Comparison of ENCODE assay signal across 1 cellular context in the genomic region with DNA sequence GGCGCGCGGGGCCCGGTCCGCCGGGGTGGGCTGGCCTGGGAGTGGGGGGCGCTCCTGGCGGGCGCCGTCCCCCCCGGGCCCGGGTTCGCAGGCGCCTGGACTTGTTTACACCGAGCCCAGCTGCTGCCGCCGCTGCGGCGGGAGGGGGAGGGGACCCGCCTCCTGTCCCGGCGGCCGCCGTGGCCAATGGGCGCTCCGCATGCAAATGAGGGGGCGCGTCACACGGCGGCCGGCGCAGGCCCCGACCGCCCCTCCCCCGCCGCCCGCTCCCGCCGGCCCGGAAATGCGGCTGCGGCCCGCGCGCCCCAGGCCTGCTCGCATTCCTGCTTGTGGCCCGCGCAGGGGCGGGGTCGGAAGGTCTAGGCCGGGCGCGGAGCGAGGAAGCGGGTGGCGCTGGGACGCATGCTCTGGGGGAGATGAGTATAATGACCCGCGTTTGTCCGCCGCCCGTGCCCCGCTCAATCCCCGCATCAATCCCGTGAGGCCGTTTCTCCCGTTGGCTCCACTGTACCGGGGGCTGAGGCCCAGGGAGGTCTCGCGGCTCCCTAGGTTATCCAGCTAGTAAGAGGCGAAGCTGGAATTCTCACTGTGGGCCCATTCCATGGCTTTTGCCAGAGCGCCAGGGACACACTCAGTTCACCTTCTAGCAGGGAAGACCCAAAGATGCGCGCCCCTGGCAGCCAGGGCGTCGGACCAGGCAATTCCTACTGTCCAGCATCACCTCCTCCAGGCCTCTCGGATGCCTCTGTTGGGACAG.
A peak's percentile ranks its signal among the peaks of the same experiment; 100 is the strongest.
TF ChIP-seq lines count a peak whose summit lies in the region.

A gene with protein sequence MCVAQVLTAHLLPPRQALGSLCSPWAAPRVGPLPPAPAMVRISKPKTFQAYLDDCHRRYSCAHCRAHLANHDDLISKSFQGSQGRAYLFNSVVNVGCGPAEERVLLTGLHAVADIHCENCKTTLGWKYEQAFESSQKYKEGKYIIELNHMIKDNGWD (minus strand): TSS at position 109 of the 757 bp plus-strand sequence. CDS start 731 bp downstream, outside the sequence.

TF ChIP-seq in HepG2, 621 proteins besides CTCF, POLR2A, EP300 and RAD21 (continued from another document and continues in another):
- TF ChIP-seq, protein P1, sequence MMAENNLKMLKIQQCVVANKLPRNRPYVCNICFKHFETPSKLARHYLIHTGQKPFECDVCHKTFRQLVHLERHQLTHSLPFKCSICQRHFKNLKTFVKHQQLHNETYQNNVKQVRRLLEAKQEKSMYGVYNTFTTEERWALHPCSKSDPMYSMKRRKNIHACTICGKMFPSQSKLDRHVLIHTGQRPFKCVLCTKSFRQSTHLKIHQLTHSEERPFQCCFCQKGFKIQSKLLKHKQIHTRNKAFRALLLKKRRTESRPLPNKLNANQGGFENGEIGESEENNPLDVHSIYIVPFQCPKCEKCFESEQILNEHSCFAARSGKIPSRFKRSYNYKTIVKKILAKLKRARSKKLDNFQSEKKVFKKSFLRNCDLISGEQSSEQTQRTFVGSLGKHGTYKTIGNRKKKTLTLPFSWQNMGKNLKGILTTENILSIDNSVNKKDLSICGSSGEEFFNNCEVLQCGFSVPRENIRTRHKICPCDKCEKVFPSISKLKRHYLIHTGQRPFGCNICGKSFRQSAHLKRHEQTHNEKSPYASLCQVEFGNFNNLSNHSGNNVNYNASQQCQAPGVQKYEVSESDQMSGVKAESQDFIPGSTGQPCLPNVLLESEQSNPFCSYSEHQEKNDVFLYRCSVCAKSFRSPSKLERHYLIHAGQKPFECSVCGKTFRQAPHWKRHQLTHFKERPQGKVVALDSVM (CRISPR knock-in tag; IDR thresholded peaks at IDR 0.05) = 0 out of 2 replicates have a peak, but pooled peaks have one; percentile 10
- TF ChIP-seq ZNF225 (CRISPR knock-in tag; IDR thresholded peaks at IDR 0.05) (peak; percentile 51; the same call in 1 of the 2 replicates), SIX4 (CRISPR knock-in tag; IDR thresholded peaks at IDR 0.05) (peak; percentile 64; the same call in 1 of the 2 replicates), GABPA (IDR thresholded peaks at IDR 0.05; ENCODE audit: low read depth, low read length) (peak; percentile 46), GABPA (CRISPR knock-in tag; IDR thresholded peaks at IDR 0.05; ENCODE audit: low read depth) (no peak), ZNF777 (CRISPR knock-in tag; IDR thresholded peaks at IDR 0.05) (peak; percentile 32; the same call in 1 of the 2 replicates), PLRG1 (conservative IDR thresholded peaks at IDR 0.05) (no peak), KMT2B (CRISPR knock-in tag; IDR thresholded peaks at IDR 0.05) (peak; percentile 44; the same call in 1 of the 2 replicates), ZNF605 (CRISPR knock-in tag; IDR thresholded peaks at IDR 0.05) (peak; percentile 62; the same call in 1 of the 2 replicates), FOXK2 (IDR thresholded peaks at IDR 0.05) (0 out of 2 replicates have a peak, but pooled peaks have one; percentile 18), NR2F6 (IDR thresholded peaks at IDR 0.05) (no peak), NR2F6 (CRISPR knock-in tag; IDR thresholded peaks at IDR 0.05) (peak; percentile 71; the same call in 1 of the 2 replicates), TMF1 (CRISPR knock-in tag; IDR thresholded peaks at IDR 0.05; ENCODE audit: low read depth) (peak; percentile 90), HES4 (CRISPR knock-in tag; IDR thresholded peaks at IDR 0.05; ENCODE audit: borderline replicate concordance) (no peak), FOXC1 (CRISPR knock-in tag; IDR thresholded peaks at IDR 0.05; ENCODE audit: borderline replicate concordance) (peak; percentile 43; the same call in 1 of the 2 replicates), ZNF329 (CRISPR knock-in tag; IDR thresholded peaks at IDR 0.05; ENCODE audit: low read depth) (0 out of 2 replicates have a peak, but pooled peaks have one; percentile 35), GFI1 (CRISPR knock-in tag; IDR thresholded peaks at IDR 0.05; ENCODE audit: borderline replicate concordance) (no peak), DPF2 (CRISPR knock-in tag; IDR thresholded peaks at IDR 0.05; ENCODE audit: borderline replicate concordance, low read depth) (peak; percentile 65; the same call in 1 of the 2 replicates), GTF3A (CRISPR knock-in tag; conservative IDR thresholded peaks at IDR 0.05) (0 out of 2 replicates have a peak, but pooled peaks have one; percentile 29), ZSCAN9 (CRISPR knock-in tag; IDR thresholded peaks at IDR 0.05; ENCODE audit: borderline replicate concordance) (0 out of 2 replicates have a peak, but pooled peaks have one; percentile 21), PHF8 (CRISPR knock-in tag; IDR thresholded peaks at IDR 0.05) (peak; percentile 77), ETV5 (CRISPR knock-in tag; IDR thresholded peaks at IDR 0.05; ENCODE audit: borderline replicate concordance) (peak; percentile 90), EEA1 (CRISPR knock-in tag; IDR thresholded peaks at IDR 0.05; ENCODE audit: borderline replicate concordance) (peak; percentile 93; the same call in 1 of the 2 replicates), CREM (IDR thresholded peaks at IDR 0.05) (0 out of 2 replicates have a peak, but pooled peaks have one; percentile 26), CREM (CRISPR knock-in tag; IDR thresholded peaks at IDR 0.05) (no peak), ZBTB3 (CRISPR knock-in tag; IDR thresholded peaks at IDR 0.05; ENCODE audit: borderline replicate concordance, low read depth) (0 out of 2 replicates have a peak, but pooled peaks have one; percentile 34), ETV6 (CRISPR knock-in tag; conservative IDR thresholded peaks at IDR 0.05) (peak; percentile 64; the same call in 1 of the 2 replicates), ZFY (CRISPR knock-in tag; IDR thresholded peaks at IDR 0.05) (peak; percentile 93)
- TF ChIP-seq, protein P2, sequence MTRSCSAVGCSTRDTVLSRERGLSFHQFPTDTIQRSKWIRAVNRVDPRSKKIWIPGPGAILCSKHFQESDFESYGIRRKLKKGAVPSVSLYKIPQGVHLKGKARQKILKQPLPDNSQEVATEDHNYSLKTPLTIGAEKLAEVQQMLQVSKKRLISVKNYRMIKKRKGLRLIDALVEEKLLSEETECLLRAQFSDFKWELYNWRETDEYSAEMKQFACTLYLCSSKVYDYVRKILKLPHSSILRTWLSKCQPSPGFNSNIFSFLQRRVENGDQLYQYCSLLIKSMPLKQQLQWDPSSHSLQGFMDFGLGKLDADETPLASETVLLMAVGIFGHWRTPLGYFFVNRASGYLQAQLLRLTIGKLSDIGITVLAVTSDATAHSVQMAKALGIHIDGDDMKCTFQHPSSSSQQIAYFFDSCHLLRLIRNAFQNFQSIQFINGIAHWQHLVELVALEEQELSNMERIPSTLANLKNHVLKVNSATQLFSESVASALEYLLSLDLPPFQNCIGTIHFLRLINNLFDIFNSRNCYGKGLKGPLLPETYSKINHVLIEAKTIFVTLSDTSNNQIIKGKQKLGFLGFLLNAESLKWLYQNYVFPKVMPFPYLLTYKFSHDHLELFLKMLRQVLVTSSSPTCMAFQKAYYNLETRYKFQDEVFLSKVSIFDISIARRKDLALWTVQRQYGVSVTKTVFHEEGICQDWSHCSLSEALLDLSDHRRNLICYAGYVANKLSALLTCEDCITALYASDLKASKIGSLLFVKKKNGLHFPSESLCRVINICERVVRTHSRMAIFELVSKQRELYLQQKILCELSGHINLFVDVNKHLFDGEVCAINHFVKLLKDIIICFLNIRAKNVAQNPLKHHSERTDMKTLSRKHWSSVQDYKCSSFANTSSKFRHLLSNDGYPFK (CRISPR knock-in tag; IDR thresholded peaks at IDR 0.05; ENCODE audit: borderline replicate concordance) = peak; percentile 45; the same call in 1 of the 2 replicates
- TF ChIP-seq, protein P3, sequence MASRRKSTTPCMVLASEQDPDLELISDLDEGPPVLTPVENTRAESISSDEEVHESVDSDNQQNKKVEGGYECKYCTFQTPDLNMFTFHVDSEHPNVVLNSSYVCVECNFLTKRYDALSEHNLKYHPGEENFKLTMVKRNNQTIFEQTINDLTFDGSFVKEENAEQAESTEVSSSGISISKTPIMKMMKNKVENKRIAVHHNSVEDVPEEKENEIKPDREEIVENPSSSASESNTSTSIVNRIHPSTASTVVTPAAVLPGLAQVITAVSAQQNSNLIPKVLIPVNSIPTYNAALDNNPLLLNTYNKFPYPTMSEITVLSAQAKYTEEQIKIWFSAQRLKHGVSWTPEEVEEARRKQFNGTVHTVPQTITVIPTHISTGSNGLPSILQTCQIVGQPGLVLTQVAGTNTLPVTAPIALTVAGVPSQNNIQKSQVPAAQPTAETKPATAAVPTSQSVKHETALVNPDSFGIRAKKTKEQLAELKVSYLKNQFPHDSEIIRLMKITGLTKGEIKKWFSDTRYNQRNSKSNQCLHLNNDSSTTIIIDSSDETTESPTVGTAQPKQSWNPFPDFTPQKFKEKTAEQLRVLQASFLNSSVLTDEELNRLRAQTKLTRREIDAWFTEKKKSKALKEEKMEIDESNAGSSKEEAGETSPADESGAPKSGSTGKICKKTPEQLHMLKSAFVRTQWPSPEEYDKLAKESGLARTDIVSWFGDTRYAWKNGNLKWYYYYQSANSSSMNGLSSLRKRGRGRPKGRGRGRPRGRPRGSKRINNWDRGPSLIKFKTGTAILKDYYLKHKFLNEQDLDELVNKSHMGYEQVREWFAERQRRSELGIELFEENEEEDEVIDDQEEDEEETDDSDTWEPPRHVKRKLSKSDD (CRISPR knock-in tag; IDR thresholded peaks at IDR 0.05; ENCODE audit: low read depth) = peak; percentile 70; the same call in 1 of the 2 replicates
- TF ChIP-seq, protein P4, sequence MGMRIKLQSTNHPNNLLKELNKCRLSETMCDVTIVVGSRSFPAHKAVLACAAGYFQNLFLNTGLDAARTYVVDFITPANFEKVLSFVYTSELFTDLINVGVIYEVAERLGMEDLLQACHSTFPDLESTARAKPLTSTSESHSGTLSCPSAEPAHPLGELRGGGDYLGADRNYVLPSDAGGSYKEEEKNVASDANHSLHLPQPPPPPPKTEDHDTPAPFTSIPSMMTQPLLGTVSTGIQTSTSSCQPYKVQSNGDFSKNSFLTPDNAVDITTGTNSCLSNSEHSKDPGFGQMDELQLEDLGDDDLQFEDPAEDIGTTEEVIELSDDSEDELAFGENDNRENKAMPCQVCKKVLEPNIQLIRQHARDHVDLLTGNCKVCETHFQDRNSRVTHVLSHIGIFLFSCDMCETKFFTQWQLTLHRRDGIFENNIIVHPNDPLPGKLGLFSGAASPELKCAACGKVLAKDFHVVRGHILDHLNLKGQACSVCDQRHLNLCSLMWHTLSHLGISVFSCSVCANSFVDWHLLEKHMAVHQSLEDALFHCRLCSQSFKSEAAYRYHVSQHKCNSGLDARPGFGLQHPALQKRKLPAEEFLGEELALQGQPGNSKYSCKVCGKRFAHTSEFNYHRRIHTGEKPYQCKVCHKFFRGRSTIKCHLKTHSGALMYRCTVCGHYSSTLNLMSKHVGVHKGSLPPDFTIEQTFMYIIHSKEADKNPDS (CRISPR knock-in tag; IDR thresholded peaks at IDR 0.05) = peak; percentile 42; the same call in 1 of the 2 replicates
- TF ChIP-seq, protein P5, sequence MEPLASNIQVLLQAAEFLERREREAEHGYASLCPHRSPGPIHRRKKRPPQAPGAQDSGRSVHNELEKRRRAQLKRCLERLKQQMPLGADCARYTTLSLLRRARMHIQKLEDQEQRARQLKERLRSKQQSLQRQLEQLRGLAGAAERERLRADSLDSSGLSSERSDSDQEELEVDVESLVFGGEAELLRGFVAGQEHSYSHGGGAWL (CRISPR knock-in tag; IDR thresholded peaks at IDR 0.05) = peak; percentile 71
- TF ChIP-seq, protein P6, sequence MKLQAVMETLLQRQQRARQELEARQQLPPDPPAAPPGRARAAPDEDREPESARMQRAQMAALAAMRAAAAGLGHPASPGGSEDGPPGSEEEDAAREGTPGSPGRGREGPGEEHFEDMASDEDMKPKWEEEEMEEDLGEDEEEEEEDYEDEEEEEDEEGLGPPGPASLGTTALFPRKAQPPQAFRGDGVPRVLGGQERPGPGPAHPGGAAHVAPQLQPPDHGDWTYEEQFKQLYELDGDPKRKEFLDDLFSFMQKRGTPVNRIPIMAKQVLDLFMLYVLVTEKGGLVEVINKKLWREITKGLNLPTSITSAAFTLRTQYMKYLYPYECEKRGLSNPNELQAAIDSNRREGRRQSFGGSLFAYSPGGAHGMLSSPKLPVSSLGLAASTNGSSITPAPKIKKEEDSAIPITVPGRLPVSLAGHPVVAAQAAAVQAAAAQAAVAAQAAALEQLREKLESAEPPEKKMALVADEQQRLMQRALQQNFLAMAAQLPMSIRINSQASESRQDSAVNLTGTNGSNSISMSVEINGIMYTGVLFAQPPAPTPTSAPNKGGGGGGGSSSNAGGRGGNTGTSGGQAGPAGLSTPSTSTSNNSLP (IDR thresholded peaks at IDR 0.05; ENCODE audit: low read depth, low read length) = no peak
- TF ChIP-seq, protein P7, sequence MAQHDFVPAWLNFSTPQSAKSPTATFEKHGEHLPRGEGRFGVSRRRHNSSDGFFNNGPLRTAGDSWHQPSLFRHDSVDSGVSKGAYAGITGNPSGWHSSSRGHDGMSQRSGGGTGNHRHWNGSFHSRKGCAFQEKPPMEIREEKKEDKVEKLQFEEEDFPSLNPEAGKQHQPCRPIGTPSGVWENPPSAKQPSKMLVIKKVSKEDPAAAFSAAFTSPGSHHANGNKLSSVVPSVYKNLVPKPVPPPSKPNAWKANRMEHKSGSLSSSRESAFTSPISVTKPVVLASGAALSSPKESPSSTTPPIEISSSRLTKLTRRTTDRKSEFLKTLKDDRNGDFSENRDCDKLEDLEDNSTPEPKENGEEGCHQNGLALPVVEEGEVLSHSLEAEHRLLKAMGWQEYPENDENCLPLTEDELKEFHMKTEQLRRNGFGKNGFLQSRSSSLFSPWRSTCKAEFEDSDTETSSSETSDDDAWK (CRISPR knock-in tag; IDR thresholded peaks at IDR 0.05) = no peak
- TF ChIP-seq, protein P8, sequence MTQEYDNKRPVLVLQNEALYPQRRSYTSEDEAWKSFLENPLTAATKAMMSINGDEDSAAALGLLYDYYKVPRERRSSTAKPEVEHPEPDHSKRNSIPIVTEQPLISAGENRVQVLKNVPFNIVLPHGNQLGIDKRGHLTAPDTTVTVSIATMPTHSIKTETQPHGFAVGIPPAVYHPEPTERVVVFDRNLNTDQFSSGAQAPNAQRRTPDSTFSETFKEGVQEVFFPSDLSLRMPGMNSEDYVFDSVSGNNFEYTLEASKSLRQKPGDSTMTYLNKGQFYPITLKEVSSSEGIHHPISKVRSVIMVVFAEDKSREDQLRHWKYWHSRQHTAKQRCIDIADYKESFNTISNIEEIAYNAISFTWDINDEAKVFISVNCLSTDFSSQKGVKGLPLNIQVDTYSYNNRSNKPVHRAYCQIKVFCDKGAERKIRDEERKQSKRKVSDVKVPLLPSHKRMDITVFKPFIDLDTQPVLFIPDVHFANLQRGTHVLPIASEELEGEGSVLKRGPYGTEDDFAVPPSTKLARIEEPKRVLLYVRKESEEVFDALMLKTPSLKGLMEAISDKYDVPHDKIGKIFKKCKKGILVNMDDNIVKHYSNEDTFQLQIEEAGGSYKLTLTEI (CRISPR knock-in tag; conservative IDR thresholded peaks at IDR 0.05) = no peak
- TF ChIP-seq, protein P9, sequence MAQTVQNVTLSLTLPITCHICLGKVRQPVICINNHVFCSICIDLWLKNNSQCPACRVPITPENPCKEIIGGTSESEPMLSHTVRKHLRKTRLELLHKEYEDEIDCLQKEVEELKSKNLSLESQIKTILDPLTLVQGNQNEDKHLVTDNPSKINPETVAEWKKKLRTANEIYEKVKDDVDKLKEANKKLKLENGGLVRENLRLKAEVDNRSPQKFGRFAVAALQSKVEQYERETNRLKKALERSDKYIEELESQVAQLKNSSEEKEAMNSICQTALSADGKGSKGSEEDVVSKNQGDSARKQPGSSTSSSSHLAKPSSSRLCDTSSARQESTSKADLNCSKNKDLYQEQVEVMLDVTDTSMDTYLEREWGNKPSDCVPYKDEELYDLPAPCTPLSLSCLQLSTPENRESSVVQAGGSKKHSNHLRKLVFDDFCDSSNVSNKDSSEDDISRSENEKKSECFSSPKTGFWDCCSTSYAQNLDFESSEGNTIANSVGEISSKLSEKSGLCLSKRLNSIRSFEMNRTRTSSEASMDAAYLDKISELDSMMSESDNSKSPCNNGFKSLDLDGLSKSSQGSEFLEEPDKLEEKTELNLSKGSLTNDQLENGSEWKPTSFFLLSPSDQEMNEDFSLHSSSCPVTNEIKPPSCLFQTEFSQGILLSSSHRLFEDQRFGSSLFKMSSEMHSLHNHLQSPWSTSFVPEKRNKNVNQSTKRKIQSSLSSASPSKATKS (CRISPR knock-in tag; IDR thresholded peaks at IDR 0.05) = no peak
